15 cellular contexts compared by ENCODE assay signal in genomic region chr15:63186065-63186464, GRCh38. TPM values are rescaled to one million over a fixed set of nuclear protein-coding genes. Genes with fewer than 3 reads are reported as not detected.
DNase-seq lines count a peak whose midpoint lies in the region; TF ChIP-seq lines count a peak whose summit lies in the region.
"Had no signal": no experiment of that assay in that cellular context is flagged by ENCODE, and none has a peak within 500 bp of the region (broad histone marks: within the 10 kb centered on the region; RNA-seq: fewer than 3 reads in every experiment).

No MANE protein-coding gene starts in this region.

- H3K4me2 ChIP-seq in mesenchymal stem cell (ENCODE audit: low read length, poor library complexity, severe bottlenecking), result no peak overlapping the region
- no peak overlapping the region for H3K4me2 ChIP-seq in H9 (ENCODE audit: insufficient read depth, insufficient read length, low read length)

- TF ChIP-seq CTCF in BJ (IDR thresholded peaks at IDR 0.05; ENCODE audit: insufficient read depth, low read depth, low read length) (no peak), chondrocyte (IDR thresholded peaks at IDR 0.05) (no peak), H9 (conservative IDR thresholded peaks at IDR 0.05) (no peak), thyroid gland (IDR thresholded peaks at IDR 0.05) (no peak)

- H2BK20ac ChIP-seq in H9 (ENCODE audit: low read depth, low read length, poor library complexity, severe bottlenecking), result no peak overlapping the region

- 83% methylated on average over 2 of the region's 2 CpGs for WGBS in mesenchymal stem cell
- no CpG with 5 or more reads among the region's 2 CpGs for WGBS in H9 (ENCODE audit: extremely low coverage, insufficient read length, low lambda C conversion rate)
- WGBS in thyroid gland, 2 donors, result 66 to 81% methylated on average over 2 of the region's 2 CpGs

- no peak overlapping the region for H3K4me3 ChIP-seq in BJ (ENCODE audit: low read depth, low read length)
- H3K4me3 ChIP-seq in mesenchymal stem cell (ENCODE audit: insufficient read depth in 1 of 2, low read depth in 1 of 2, low read length in 2 of 2), result no peak overlapping the region
- no peak overlapping the region for H3K4me3 ChIP-seq in thyroid gland (replicated peaks in 1 of 3)

- H4K91ac ChIP-seq in mesenchymal stem cell (ENCODE audit: low read length) (no peak overlapping the region), H9 (ENCODE audit: insufficient read length, low read depth, low read length) (no peak overlapping the region)

- H2AK5ac ChIP-seq in mesenchymal stem cell (ENCODE audit: low read length, severe bottlenecking) (no peak overlapping the region), H9 (ENCODE audit: insufficient read length, low read length) (no peak overlapping the region)

- H3K9me3 Mint-ChIP-seq in chondrocyte (ENCODE audit: low read depth), result no peaks in the 10 kb centered on the region
- no peaks in the 10 kb centered on the region for H3K9me3 Mint-ChIP-seq in H9
- H3K9me3 Mint-ChIP-seq: activated CD8-positive, alpha-beta T cell treated with anti-CD3 and anti-CD28 coated beads for 36 hours had no signal

- H3K14ac ChIP-seq in mesenchymal stem cell (ENCODE audit: low read length in 2 of 2), result no peak overlapping the region
- no peak overlapping the region for H3K14ac ChIP-seq in H9 (ENCODE audit: insufficient read depth, low read length)

- peak overlapping the region; percentile 24 for H3K27ac Mint-ChIP-seq in chondrocyte (ENCODE audit: unreplicated experiment)
- H3K27ac Mint-ChIP-seq in H9, result no peak overlapping the region
- H3K27ac Mint-ChIP-seq: activated CD8-positive, alpha-beta T cell treated with anti-CD3 and anti-CD28 coated beads for 36 hours had no signal

- H3K9ac ChIP-seq in mesenchymal stem cell (ENCODE audit: low read length), result no peak overlapping the region
- no peak overlapping the region for H3K9ac ChIP-seq in H9 (ENCODE audit: extremely low read depth, insufficient read length, low read length)

- no peak overlapping the region for H3K27ac ChIP-seq in mesenchymal stem cell (ENCODE audit: low read length, poor library complexity, severe bottlenecking)
- no peak overlapping the region for H3K27ac ChIP-seq in H9 (ENCODE audit: insufficient read length, low read depth, low read length)
- no peak overlapping the region for H3K27ac ChIP-seq in thyroid gland

- H3K4me3 Mint-ChIP-seq in chondrocyte (ENCODE audit: unreplicated experiment) (no peak overlapping the region), H9 (no peak overlapping the region)
- H3K4me3 Mint-ChIP-seq: activated CD8-positive, alpha-beta T cell treated with anti-CD3 and anti-CD28 coated beads for 36 hours; CD14-positive monocyte had no signal

- intact Hi-C loops in thyroid gland (cut with DNase I), result loop anchor here (10.0 kb wide), 1 partner anchor 89 kb away; the partner anchor contains the start of gene APH1B

- H3K27me3 ChIP-seq in BJ (ENCODE audit: control insufficient read depth, insufficient read depth, low read length) (no peaks in the 10 kb centered on the region), mesenchymal stem cell (ENCODE audit: control insufficient read depth in 1 of 2, insufficient read depth in 1 of 2, low read length in 2 of 2) (no peaks in the 10 kb centered on the region), H9 (ENCODE audit: insufficient read depth, low read length) (no peaks in the 10 kb centered on the region), thyroid gland (no peaks in the 10 kb centered on the region)

- TF ChIP-seq POLR2A in thyroid gland (IDR thresholded peaks at IDR 0.05), result no peak

- H3K27me3 Mint-ChIP-seq in chondrocyte (ENCODE audit: low read depth) (no peaks in the 10 kb centered on the region), H9 (ENCODE audit: low read depth) (no peaks in the 10 kb centered on the region)
- H3K27me3 Mint-ChIP-seq: activated CD8-positive, alpha-beta T cell treated with anti-CD3 and anti-CD28 coated beads for 36 hours had no signal

- no peak overlapping the region for H3K18ac ChIP-seq in mesenchymal stem cell (ENCODE audit: low read depth in 1 of 2, low read length in 2 of 2)
- H3K18ac ChIP-seq in H9 (ENCODE audit: insufficient read length, low read depth, low read length), result no peak overlapping the region

- H2BK12ac ChIP-seq in mesenchymal stem cell (ENCODE audit: low read length in 2 of 2), result peak overlapping the region in 1 of 2 experiments; percentile 9
- H2BK12ac ChIP-seq in H9 (ENCODE audit: insufficient read length, low read depth, low read length), result no peak overlapping the region

- H2BK120ac ChIP-seq in mesenchymal stem cell (ENCODE audit: low read depth, low read length) (no peak overlapping the region), H9 (ENCODE audit: low read depth, low read length, poor library complexity, severe bottlenecking) (no peak overlapping the region)

- H2BK5ac ChIP-seq in mesenchymal stem cell (ENCODE audit: low read depth, low read length, poor library complexity, severe bottlenecking) (no peak overlapping the region), H9 (ENCODE audit: insufficient read length, low read length) (no peak overlapping the region)

- H3K23me2 ChIP-seq in H9 (ENCODE audit: insufficient read length, low read depth, low read length, poor library complexity, severe bottlenecking), result peaks cover 7% of the 10 kb centered on the region

- H2AFZ ChIP-seq in mesenchymal stem cell (ENCODE audit: low read depth, low read length) (no peak overlapping the region), H9 (ENCODE audit: low read length) (no peak overlapping the region)

- no peaks in the 10 kb centered on the region for H4K20me1 ChIP-seq in H9 (ENCODE audit: control insufficient read depth, insufficient read depth, insufficient read length)

- no peaks in the 10 kb centered on the region for H3K9me3 ChIP-seq in mesenchymal stem cell (ENCODE audit: control insufficient read depth, low read length)
- no peaks in the 10 kb centered on the region for H3K9me3 ChIP-seq in H9 (ENCODE audit: control insufficient read depth, low read depth, low read length)
- H3K9me3 ChIP-seq in thyroid gland, result no peaks in the 10 kb centered on the region

- no peak overlapping the region for H3T11ph ChIP-seq in H9 (ENCODE audit: low read length)

- DNase-seq in BJ (ENCODE audit: low read depth), result peak; percentile 62
- DNase-seq in NCI-H226, result peak; percentile 80
- no peak for DNase-seq in chondrocyte (ENCODE audit: low spot score)
- DNase-seq in mesenchymal stem cell, result peak; percentile 79
- DNase-seq in H9, result no peak
- no peak for DNase-seq in thyroid gland
- no peak for DNase-seq in NCI-H187 treated with DMSO at 0.1 percent for 48 hours (lab: John Stamatoyannopoulos, UW)
- DNase-seq in SW 1271 (lab: John Stamatoyannopoulos, UW), result no peak
- DNase-seq: activated CD8-positive, alpha-beta T cell treated with anti-CD3 and anti-CD28 coated beads for 36 hours; activated gamma-delta T cell treated with Interleukin-2 at 50 U/mL for 16 hours; NCI-H1105 treated with DMSO at 0.1 percent for 48 hours; NCI-H524 treated with DMSO at 0.1 percent for 48 hours; stimulated activated CD4-positive, alpha-beta T cell treated with anti-CD3 and anti-CD28 coated beads, Interleukin-4, amount 100 ng/mL, for 4 hours; stimulated activated naive CD4-positive, alpha-beta T cell had no signal

- H3K36me3 ChIP-seq in BJ (ENCODE audit: control insufficient read depth, insufficient read depth, low read length) (no peaks in the 10 kb centered on the region), mesenchymal stem cell (ENCODE audit: control insufficient read depth in 1 of 2, insufficient read depth in 2 of 2, low read depth in 1 of 2, low read length in 2 of 2) (no peaks in the 10 kb centered on the region), thyroid gland (no peaks in the 10 kb centered on the region)

- H3K4me1 ChIP-seq in mesenchymal stem cell (ENCODE audit: control insufficient read depth, insufficient read depth, low read depth, low read length) (peaks cover 2% of the 10 kb centered on the region), H9 (ENCODE audit: insufficient read depth, low read length) (no peaks in the 10 kb centered on the region), thyroid gland (peaks cover 7 to 10% of the 10 kb centered on the region in 2 donors)

- no peak overlapping the region for H4K8ac ChIP-seq in mesenchymal stem cell (ENCODE audit: low read length)
- H4K8ac ChIP-seq in H9 (replicated peaks; ENCODE audit: insufficient read length, low read depth, low read length), result no peak overlapping the region

- H3K56ac ChIP-seq in H9 (ENCODE audit: insufficient read length, low read depth, low read length), result no peak overlapping the region

- CTCF ChIA-PET in BJ (lab: Yijun Ruan, JAX), result interaction anchor here (1.0 kb wide), 1 partner anchor 10 kb away, joined by 3 read pairs; no protein-coding TSS in a partner anchor

- no peaks in the 10 kb centered on the region for H3K79me1 ChIP-seq in mesenchymal stem cell (replicated peaks; ENCODE audit: low read length, poor library complexity, severe bottlenecking)
- H3K79me1 ChIP-seq in H9 (ENCODE audit: insufficient read depth, low read depth, low read length, poor library complexity, severe bottlenecking), result no peaks in the 10 kb centered on the region

- H3K36me3 Mint-ChIP-seq in chondrocyte (ENCODE audit: low read depth) (no peaks in the 10 kb centered on the region), H9 (ENCODE audit: insufficient read depth in 1 of 3, low read depth in 3 of 3) (no peaks in the 10 kb centered on the region)
- H3K36me3 Mint-ChIP-seq: CD14-positive monocyte had no signal

- H3K4ac ChIP-seq in mesenchymal stem cell (ENCODE audit: low read depth in 1 of 2, low read length in 2 of 2) (no peak overlapping the region), H9 (ENCODE audit: low read depth, low read length) (no peak overlapping the region)

- no peak overlapping the region for H2BK15ac ChIP-seq in mesenchymal stem cell (ENCODE audit: low read depth, poor library complexity, severe bottlenecking)
- no peak overlapping the region for H2BK15ac ChIP-seq in H9 (ENCODE audit: low read depth, low read length)

- H3K79me2 ChIP-seq in H9 (ENCODE audit: insufficient read depth, low read length), result no peaks in the 10 kb centered on the region; the same call in 1 of the 2 replicates

- no peak overlapping the region for H3K23ac ChIP-seq in mesenchymal stem cell (ENCODE audit: low read length in 2 of 2)
- no peak overlapping the region for H3K23ac ChIP-seq in H9 (ENCODE audit: insufficient read length, low read depth, low read length)

- POLR2A ChIA-PET in BJ (lab: Charles Lee), result interaction anchor here (0.6 kb wide), 1 partner anchor 92 kb away, joined by 10 read pairs; no protein-coding TSS in a partner anchor

- H3K4me1 Mint-ChIP-seq in chondrocyte (ENCODE audit: low read depth) (peaks cover 37% of the 10 kb centered on the region), H9 (peaks cover 24 to 28% of the 10 kb centered on the region in 2 experiments)

- no peak overlapping the region for H4K5ac ChIP-seq in H9 (ENCODE audit: insufficient read length, low read depth, low read length)

RNA-seq across cellular contexts. Expression of gene RAB8B, which starts 3.3 kb away (rescaled TPM):
- 16.4 and 39.7 TPM in 2 replicates for polyA plus RNA-seq in BJ (2011; rRNA removed)
- polyA minus RNA-seq in BJ (2011; rRNA and poly(A)+ RNA removed), result 10.7 and 16.4 TPM in 2 replicates
- 27.6 to 34.8 TPM (median 32.7 TPM) in 3 replicates for total RNA-seq in chondrocyte
- 63.1 TPM for polyA plus RNA-seq in mesenchymal stem cell (2013, experiment 1 of 2)
- 60.0 TPM for polyA plus RNA-seq in mesenchymal stem cell (2013, experiment 2 of 2)
- total RNA-seq in H9 (2021), result 32.2 and 33.8 TPM in 2 replicates
- total RNA-seq in thyroid gland, result 10 to 100 TPM; 17.6 to 36.0 (median 22.1) TPM

RNA-seq across cellular contexts. Expression of gene RPS27L, which starts 28.8 kb away (rescaled TPM):
- 171 and 490 TPM in 2 replicates for polyA plus RNA-seq in BJ (2011; rRNA removed)
- polyA minus RNA-seq in BJ (2011; rRNA and poly(A)+ RNA removed), result 26.8 and 38.4 TPM in 2 replicates
- total RNA-seq in chondrocyte (211 to 242 TPM (median 221 TPM) in 3 replicates), H9 (2021) (180 and 194 TPM in 2 replicates), thyroid gland (100 to 1,000 TPM in 1 of 4 donors, 10 to 100 TPM in 3; 38.6 to 126 (median 88.9) TPM)
- 252 TPM for polyA plus RNA-seq in mesenchymal stem cell (2013, experiment 1 of 2)
- 272 TPM for polyA plus RNA-seq in mesenchymal stem cell (2013, experiment 2 of 2)

Comparison
In these comparisons a context has a peak if more than half of its experiments do, and no peak if none do; other contexts are left out.
1. DNase-seq: peak in BJ (single experiment), NCI-H226 (single experiment) and mesenchymal stem cell (single experiment); none in chondrocyte (single experiment), H9 (single experiment), thyroid gland (0 of 2), NCI-H187 treated with DMSO at 0.1 percent for 48 hours (single experiment) and SW 1271 (0 of 2).